1 cellular context compared by ENCODE assay signal in the genomic region with DNA sequence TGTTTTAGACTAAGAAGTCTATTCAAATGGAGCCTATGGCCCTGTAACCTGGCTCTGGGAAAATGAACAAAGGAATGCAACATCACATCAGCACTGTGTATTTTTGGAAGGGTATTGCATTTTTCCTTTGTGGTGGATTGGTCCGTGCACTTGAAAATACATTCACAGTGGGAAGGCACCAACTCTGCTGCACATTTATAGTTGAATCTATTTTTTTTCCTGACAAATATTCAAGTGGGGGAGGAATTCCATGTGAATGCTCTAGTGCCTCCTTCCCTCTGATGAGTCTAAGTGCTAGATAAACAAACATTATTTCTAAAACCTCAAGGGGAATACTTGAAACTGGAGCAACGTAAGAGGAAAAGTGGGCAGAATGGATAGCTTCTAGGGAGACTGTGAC.
TF ChIP-seq lines count a peak whose summit lies in the region.

No MANE protein-coding gene starts in this region.

TF ChIP-seq in HepG2, 621 proteins besides CTCF, POLR2A, EP300 and RAD21 (continued from another document):
- TF ChIP-seq HINFP (CRISPR knock-in tag; IDR thresholded peaks at IDR 0.05; ENCODE audit: low read depth) = no peak
- no peak for TF ChIP-seq NKX3-1 (CRISPR knock-in tag; IDR thresholded peaks at IDR 0.05)
- TF ChIP-seq ZNF792 (CRISPR knock-in tag; IDR thresholded peaks at IDR 0.05) = no peak
- TF ChIP-seq, protein P1, sequence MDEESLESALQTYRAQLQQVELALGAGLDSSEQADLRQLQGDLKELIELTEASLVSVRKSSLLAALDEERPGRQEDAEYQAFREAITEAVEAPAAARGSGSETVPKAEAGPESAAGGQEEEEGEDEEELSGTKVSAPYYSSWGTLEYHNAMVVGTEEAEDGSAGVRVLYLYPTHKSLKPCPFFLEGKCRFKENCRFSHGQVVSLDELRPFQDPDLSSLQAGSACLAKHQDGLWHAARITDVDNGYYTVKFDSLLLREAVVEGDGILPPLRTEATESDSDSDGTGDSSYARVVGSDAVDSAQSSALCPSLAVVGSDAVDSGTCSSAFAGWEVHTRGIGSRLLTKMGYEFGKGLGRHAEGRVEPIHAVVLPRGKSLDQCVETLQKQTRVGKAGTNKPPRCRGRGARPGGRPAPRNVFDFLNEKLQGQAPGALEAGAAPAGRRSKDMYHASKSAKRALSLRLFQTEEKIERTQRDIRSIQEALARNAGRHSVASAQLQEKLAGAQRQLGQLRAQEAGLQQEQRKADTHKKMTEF (CRISPR knock-in tag; IDR thresholded peaks at IDR 0.05) = no peak
- TF ChIP-seq ZNF556 (CRISPR knock-in tag; IDR thresholded peaks at IDR 0.05; ENCODE audit: borderline replicate concordance) = no peak
- TF ChIP-seq DPF2 (CRISPR knock-in tag; IDR thresholded peaks at IDR 0.05; ENCODE audit: borderline replicate concordance, low read depth) = no peak
